ENCODE assay signal across 8 cellular contexts in genomic region chr3:114411811-114412803, GRCh38.
A peak's percentile ranks its signal among the peaks of the same experiment; 100 is the strongest.
DNase-seq lines count a peak whose midpoint lies in the region; ATAC-seq and TF ChIP-seq lines count a peak whose summit lies in the region.

No MANE protein-coding gene starts in this region.

- H3K4me3 Mint-ChIP-seq in GM23338: no peak overlapping the region

- no peaks in the 10 kb centered on the region for H3K9me2 ChIP-seq in GM23338 (ENCODE audit: insufficient read depth)

- ATAC-seq in GM23338 (no peak), foreskin keratinocyte (peak; percentile 96)

- peak overlapping the region; percentile 34; the same call in 1 of the 2 replicates for H2AFZ ChIP-seq in GM23338

- H3K9ac ChIP-seq in SK-N-MC (ENCODE audit: insufficient read length): no peak overlapping the region

- peak overlapping the region; percentile 62 for H3K4me2 ChIP-seq in GM23338

- no peaks in the 10 kb centered on the region for H3K36me3 Mint-ChIP-seq in GM23338 (ENCODE audit: low read depth)

- H3K4me1 Mint-ChIP-seq in GM23338: peaks cover 60% of the 10 kb centered on the region

- H3K27me3 ChIP-seq in GM23338 (ENCODE audit: insufficient read depth) (no peaks in the 10 kb centered on the region), foreskin keratinocyte (no peaks in the 10 kb centered on the region)

- no peaks in the 10 kb centered on the region for H4K20me1 ChIP-seq in GM23338 (replicated peaks; ENCODE audit: insufficient read depth)

- H3K27ac ChIP-seq in GM23338 (ENCODE audit: low read depth) (peak overlapping the region; percentile 88), SK-N-MC (peak overlapping the region; percentile 39; the same call in 1 of the 2 replicates), foreskin keratinocyte (no peak overlapping the region)

- no peaks in the 10 kb centered on the region for H3K9me3 Mint-ChIP-seq in GM23338

- H3K4me1 ChIP-seq in GM23338 (ENCODE audit: insufficient read depth): peaks cover 46% of the 10 kb centered on the region
- H3K4me1 ChIP-seq in foreskin keratinocyte: no peaks in the 10 kb centered on the region

- DNase-seq in ELR (ENCODE audit: low read depth): peak; percentile 90
- DNase-seq in GM23338 (ENCODE audit: low spot score): no peak
- no peak for DNase-seq in SK-N-MC (ENCODE audit: low read depth, low spot score)
- peak in 1 of 2 donors; percentile 26 for DNase-seq in foreskin keratinocyte
- DNase-seq in stimulated activated CD8-positive, alpha-beta memory T cell treated with anti-CD3 and anti-CD28 coated beads, Interleukin-4, amount 100 ng/mL, for 48 hours: peak; percentile 42
- no peak for DNase-seq in NCI-H1436 (lab: John Stamatoyannopoulos, UW)
- DNase-seq in DMS53 (lab: John Stamatoyannopoulos, UW): no peak
- no peak for DNase-seq in amygdala (lab: John Stamatoyannopoulos, UW)

- H3K27me3 Mint-ChIP-seq in GM23338 (ENCODE audit: insufficient read depth, low read depth, poor library complexity): no peaks in the 10 kb centered on the region

- no peaks in the 10 kb centered on the region for H3F3A ChIP-seq in GM23338 (replicated peaks; ENCODE audit: low read depth)

- no peaks in the 10 kb centered on the region for H3K9me3 ChIP-seq in SK-N-MC (ENCODE audit: low read depth, low read length)

- H3K79me2 ChIP-seq in GM23338 (replicated peaks; ENCODE audit: insufficient read depth): no peaks in the 10 kb centered on the region

- peak overlapping the region; percentile 24 for H3K4me3 ChIP-seq in GM23338
- no peak overlapping the region; the same call in 1 of the 2 replicates for H3K4me3 ChIP-seq in SK-N-MC

- TF ChIP-seq CTCF in GM23338 (conservative IDR thresholded peaks at IDR 0.05; ENCODE audit: low read depth in 2 of 2): peak in 1 of 2 experiments; percentile 33; a peak in 2 of 4 replicates
- TF ChIP-seq CTCF in foreskin keratinocyte (conservative IDR thresholded peaks at IDR 0.05): no peak

- peak overlapping the region; percentile 87 for H3K27ac Mint-ChIP-seq in GM23338

- H3K36me3 ChIP-seq in GM23338 (ENCODE audit: insufficient read depth): no peaks in the 10 kb centered on the region
- no peaks in the 10 kb centered on the region for H3K36me3 ChIP-seq in SK-N-MC (ENCODE audit: insufficient read depth, low read length)

TF ChIP-seq in GM23338, 12 proteins besides CTCF, POLR2A, EP300 and RAD21:
- TF ChIP-seq ZNF114 (CRISPR knock-in tag; IDR thresholded peaks at IDR 0.05) (no peak), ZNF462 (CRISPR knock-in tag; IDR thresholded peaks at IDR 0.05) (no peak), CREB1 (CRISPR knock-in tag; IDR thresholded peaks at IDR 0.05; ENCODE audit: low read depth) (no peak), JUNB (IDR thresholded peaks at IDR 0.05; ENCODE audit: unreplicated experiment) (no peak), ZNF331 (CRISPR knock-in tag; IDR thresholded peaks at IDR 0.05; ENCODE audit: low read depth) (no peak), EZH2phosphoT487 (IDR thresholded peaks at IDR 0.05; ENCODE audit: unreplicated experiment) (no peak), NANOG (IDR thresholded peaks at IDR 0.05; ENCODE audit: borderline replicate concordance) (no peak), EZH2 (IDR thresholded peaks at IDR 0.05; ENCODE audit: low read depth, unreplicated experiment) (no peak), STAT1 (IDR thresholded peaks at IDR 0.05; ENCODE audit: unreplicated experiment) (no peak), POLR2AphosphoS5 (IDR thresholded peaks at IDR 0.05; ENCODE audit: low read depth) (no peak), ETS1 (IDR thresholded peaks at IDR 0.05) (no peak), REST (IDR thresholded peaks at IDR 0.05; ENCODE audit: unreplicated experiment) (no peak)

Comparison
In these comparisons a context has a peak if more than half of its experiments do, and no peak if none do; other contexts are left out.
1. DNase-seq: peak in ELR (single experiment) and stimulated activated CD8-positive, alpha-beta memory T cell treated with anti-CD3 and anti-CD28 coated beads, Interleukin-4, amount 100 ng/mL, for 48 hours (single experiment); none in GM23338 (single experiment), SK-N-MC (single experiment), NCI-H1436 (single experiment), DMS53 (single experiment) and amygdala (0 of 56).